Comparison of ENCODE assay signal across 22 cellular contexts in genomic region chr6:81891869-81892268, GRCh38.
"Had no signal": no experiment of that assay in that cellular context is flagged by ENCODE, and none has a peak within 500 bp of the region (broad histone marks: within the 10 kb centered on the region; RNA-seq: fewer than 3 reads in every experiment).

No MANE protein-coding gene starts in this region.

- H3K27me3 Mint-ChIP-seq: stimulated activated naive CD8-positive, alpha-beta T cell treated with anti-CD3 and anti-CD28 coated beads, Interleukin-15, Interleukin-2, amounts not matched to agents 100 ng/mL and 50 ng/mL, for 24 hours had no signal

- H3K27me3 ChIP-seq: ovary, sigmoid colon, tibial nerve had no signal

- H3K9me3 Mint-ChIP-seq: nephron progenitor cell; stimulated activated naive B cell treated with anti-CD40 and anti-IgM and Interleukin-4, amounts not matched to agents 10 μg/mL and 1 μg/mL and 100 μg/mL, for 72 hours; stimulated activated naive CD8-positive, alpha-beta T cell treated with anti-CD3 and anti-CD28 coated beads, Interleukin-15, Interleukin-2, amounts not matched to agents 100 ng/mL and 50 ng/mL, for 24 hours had no signal

- H3K36me3 Mint-ChIP-seq: immature natural killer cell; naive thymus-derived CD8-positive, alpha-beta T cell; stimulated activated naive B cell treated with anti-CD40 and anti-IgM and Interleukin-4, amounts not matched to agents 10 μg/mL and 1 μg/mL and 100 μg/mL, for 72 hours had no signal

- H3K4me3 Mint-ChIP-seq: immature natural killer cell; naive thymus-derived CD8-positive, alpha-beta T cell; nephron progenitor cell; stimulated activated naive B cell treated with anti-CD40 and anti-IgM and Interleukin-4, amounts not matched to agents 10 μg/mL and 1 μg/mL and 100 μg/mL, for 72 hours; stimulated activated naive CD8-positive, alpha-beta T cell treated with anti-CD3 and anti-CD28 coated beads, Interleukin-15, Interleukin-2, amounts not matched to agents 100 ng/mL and 50 ng/mL, for 24 hours had no signal

- ATAC-seq: naive thymus-derived CD8-positive, alpha-beta T cell; psoas muscle; right cardiac atrium; stimulated activated naive B cell treated with anti-CD40 and anti-IgM and Interleukin-4, amounts not matched to agents 10 μg/mL and 1 μg/mL and 100 μg/mL, for 72 hours had no signal

- H3K27ac ChIP-seq: dorsolateral prefrontal cortex, ovary, psoas muscle, sigmoid colon, thoracic aorta, tibial nerve had no signal

- H3K9me3 ChIP-seq: ovary, psoas muscle, sigmoid colon, thoracic aorta, tibial nerve had no signal

- H3K4me3 ChIP-seq: dorsolateral prefrontal cortex, ovary, psoas muscle, sigmoid colon, skin epidermis, thoracic aorta, tibial nerve had no signal

- H3K27ac Mint-ChIP-seq: immature natural killer cell; naive thymus-derived CD8-positive, alpha-beta T cell; nephron progenitor cell; stimulated activated naive B cell treated with anti-CD40 and anti-IgM and Interleukin-4, amounts not matched to agents 10 μg/mL and 1 μg/mL and 100 μg/mL, for 72 hours; stimulated activated naive CD8-positive, alpha-beta T cell treated with anti-CD3 and anti-CD28 coated beads, Interleukin-15, Interleukin-2, amounts not matched to agents 100 ng/mL and 50 ng/mL, for 24 hours had no signal

- H3K4me1 ChIP-seq: psoas muscle had no signal

- H3K36me3 ChIP-seq: ovary, sigmoid colon, thoracic aorta, tibial nerve had no signal

- H3K4me1 Mint-ChIP-seq: immature natural killer cell; naive thymus-derived CD8-positive, alpha-beta T cell; nephron progenitor cell; stimulated activated naive B cell treated with anti-CD40 and anti-IgM and Interleukin-4, amounts not matched to agents 10 μg/mL and 1 μg/mL and 100 μg/mL, for 72 hours had no signal

- DNase-seq: dorsolateral prefrontal cortex; effector CD4-positive, alpha-beta T cell; hypothalamus; immature natural killer cell; islet precursor cell; kidney glomerular epithelial cell; mammary epithelial cell; naive thymus-derived CD8-positive, alpha-beta T cell; nephron progenitor cell; nucleus accumbens; ovary; posterior cingulate gyrus; psoas muscle; right cardiac atrium; sigmoid colon; stimulated activated CD4-positive, alpha-beta T cell treated with anti-CD3 and anti-CD28 coated beads, Interleukin-15, amount 100 ng/mL, for 24 hours; stimulated activated CD4-positive, alpha-beta T cell treated with anti-CD3 and anti-CD28 coated beads, Interleukin-2, amount 100 ng/mL, for 48 hours; stimulated activated naive B cell treated with anti-CD40 and anti-IgM and Interleukin-4, amounts not matched to agents 10 μg/mL and 1 μg/mL and 100 μg/mL, for 72 hours had no signal
